In the genomic region with DNA sequence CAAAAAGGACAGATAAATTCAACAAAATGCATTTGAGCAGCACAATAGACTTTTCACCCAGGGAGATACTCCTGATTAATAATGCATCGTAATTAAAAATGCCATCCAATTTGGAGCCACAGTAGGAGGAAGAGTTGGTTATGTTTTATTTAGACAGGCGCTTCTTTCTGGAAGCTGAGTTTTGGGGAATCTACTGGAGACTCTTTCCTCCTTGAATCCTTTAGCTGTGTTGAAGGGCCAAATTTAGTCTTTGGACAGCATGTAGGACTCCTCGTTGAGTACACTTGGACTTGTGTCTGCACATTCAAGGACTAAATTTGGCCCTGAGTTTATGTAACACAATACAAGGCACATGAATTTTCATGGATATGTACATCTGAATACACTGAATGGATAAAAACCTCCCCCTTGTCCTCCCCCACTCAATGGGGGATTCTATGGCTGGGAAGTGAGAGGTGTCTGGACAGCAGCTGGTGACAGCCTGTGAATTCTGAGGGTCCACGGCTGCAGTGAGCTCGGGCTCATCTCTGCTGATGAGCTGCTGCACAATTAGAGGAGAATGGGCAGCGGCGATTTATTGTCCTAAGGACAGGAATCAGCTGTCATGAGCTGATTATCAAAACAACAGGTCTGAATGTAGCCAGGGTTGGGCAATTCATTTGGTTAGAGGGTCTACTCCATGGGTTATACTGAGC, we compare ENCODE assay signal across 15 cellular contexts.
"Had no signal": no experiment of that assay in that cellular context is flagged by ENCODE, and none has a peak within 500 bp of the region (broad histone marks: within the 10 kb centered on the region; RNA-seq: fewer than 3 reads in every experiment).

No MANE protein-coding gene starts in this region.

- DNase-seq: activated CD4-positive, alpha-beta memory T cell treated with anti-CD3 and anti-CD28 coated beads for 36 hours; activated CD8-positive, alpha-beta memory T cell treated with anti-CD3 and anti-CD28 coated beads, Interleukin-2, amount 10 ng/mL, durations not matched to agents 7 days and 5 days; activated naive CD4-positive, alpha-beta T cell treated with anti-CD3 and anti-CD28 coated beads, Interleukin-2, amount 50 U/mL, for 16 hours; activated T-cell treated with anti-CD3 and anti-CD28 coated beads, Interleukin-2, amount 50 U/mL, for 1 hour; cortex of kidney; effector CD8-positive, alpha-beta T cell; foreskin melanocyte; head of caudate nucleus; immature natural killer cell; lower lobe of right lung; stimulated activated naive CD8-positive, alpha-beta T cell treated with anti-CD3 and anti-CD28 coated beads, Interleukin-15, amount 100 ng/mL, for 72 hours; T-helper 17 cell; WERI-Rb-1 had no signal

- H3K4me3 Mint-ChIP-seq: activated CD4-positive, alpha-beta memory T cell treated with anti-CD3 and anti-CD28 coated beads for 36 hours; activated CD8-positive, alpha-beta memory T cell treated with anti-CD3 and anti-CD28 coated beads, Interleukin-2, amount 10 ng/mL, durations not matched to agents 7 days and 5 days; central memory CD8-positive, alpha-beta T cell; immature natural killer cell; stimulated activated naive CD8-positive, alpha-beta T cell treated with anti-CD3 and anti-CD28 coated beads, Interleukin-15, amount 100 ng/mL, for 72 hours; T-helper 17 cell had no signal

- H3K27ac Mint-ChIP-seq: activated CD4-positive, alpha-beta memory T cell treated with anti-CD3 and anti-CD28 coated beads for 36 hours; activated CD8-positive, alpha-beta memory T cell treated with anti-CD3 and anti-CD28 coated beads, Interleukin-2, amount 10 ng/mL, durations not matched to agents 7 days and 5 days; T-helper 17 cell had no signal

- H3K9me3 Mint-ChIP-seq: activated CD4-positive, alpha-beta memory T cell treated with anti-CD3 and anti-CD28 coated beads for 36 hours; central memory CD8-positive, alpha-beta T cell; immature natural killer cell; stimulated activated naive CD8-positive, alpha-beta T cell treated with anti-CD3 and anti-CD28 coated beads, Interleukin-15, amount 100 ng/mL, for 72 hours had no signal

- H3K36me3 Mint-ChIP-seq: activated CD4-positive, alpha-beta memory T cell treated with anti-CD3 and anti-CD28 coated beads for 36 hours; activated CD8-positive, alpha-beta memory T cell treated with anti-CD3 and anti-CD28 coated beads, Interleukin-2, amount 10 ng/mL, durations not matched to agents 7 days and 5 days; immature natural killer cell had no signal

- H3K4me1 ChIP-seq: lower lobe of right lung had no signal

- H3K36me3 ChIP-seq: lower lobe of right lung, WERI-Rb-1 had no signal

- H3K27ac ChIP-seq: lower lobe of right lung, WERI-Rb-1 had no signal

- H3K9me3 ChIP-seq: lower lobe of right lung had no signal

- H3K4me3 ChIP-seq: lower lobe of right lung had no signal

- FAIRE-seq: urothelium cell line had no signal

- H3K27me3 Mint-ChIP-seq: activated CD4-positive, alpha-beta memory T cell treated with anti-CD3 and anti-CD28 coated beads for 36 hours; activated CD8-positive, alpha-beta memory T cell treated with anti-CD3 and anti-CD28 coated beads, Interleukin-2, amount 10 ng/mL, durations not matched to agents 7 days and 5 days; central memory CD8-positive, alpha-beta T cell; stimulated activated naive CD8-positive, alpha-beta T cell treated with anti-CD3 and anti-CD28 coated beads, Interleukin-15, amount 100 ng/mL, for 72 hours had no signal

- H3K4me1 Mint-ChIP-seq: activated CD8-positive, alpha-beta memory T cell treated with anti-CD3 and anti-CD28 coated beads, Interleukin-2, amount 10 ng/mL, durations not matched to agents 7 days and 5 days; immature natural killer cell; stimulated activated naive CD8-positive, alpha-beta T cell treated with anti-CD3 and anti-CD28 coated beads, Interleukin-15, amount 100 ng/mL, for 72 hours; T-helper 17 cell had no signal
